In the genomic region with DNA sequence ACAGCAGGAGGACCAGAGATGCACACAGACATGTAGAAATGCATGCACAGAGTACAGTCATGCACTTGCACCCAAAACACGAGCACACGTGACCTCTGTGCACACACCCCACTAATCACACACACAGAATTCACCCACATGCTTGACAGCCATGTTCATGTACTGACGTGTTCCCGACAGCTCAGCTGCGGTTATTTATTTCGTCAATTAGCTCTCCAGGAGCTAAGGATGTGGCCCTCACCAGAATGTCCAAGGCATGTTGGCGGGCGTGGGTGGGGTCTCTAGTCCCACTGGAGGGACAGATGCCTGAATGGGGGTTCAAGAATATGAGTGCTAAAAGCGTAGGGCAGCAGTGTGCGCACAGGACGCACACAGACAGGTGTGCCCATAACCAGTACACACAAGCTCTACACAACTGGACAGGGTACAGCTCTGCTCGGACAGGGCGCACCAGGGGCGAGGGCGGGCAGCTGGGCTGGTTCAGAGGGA, we compare ENCODE assay signal across 8 cellular contexts. TPM values are rescaled to one million over a fixed set of nuclear protein-coding genes. Genes with fewer than 3 reads are reported as not detected.
DNase-seq lines count a peak whose midpoint lies in the region; ATAC-seq and TF ChIP-seq lines count a peak whose summit lies in the region.

No MANE protein-coding gene starts in this region.

- no peak overlapping the region for H3K9ac ChIP-seq in parathyroid adenoma

- H3K27ac ChIP-seq in esophagus (ENCODE audit: low read depth in 2 of 2, low read length in 1 of 2) (peak overlapping the region; percentile 92), parathyroid adenoma (peak overlapping the region; percentile 90)

- peaks cover 53% of the 10 kb centered on the region for H3K4me1 Mint-ChIP-seq in T-helper 2 cell treated with Interferon-gamma antibody and Interleukin-4, amounts not matched to agents 5 μg/mL and 100 μg/mL, for 36 hours (ENCODE audit: low read depth)

- H3K27ac Mint-ChIP-seq in T-helper 2 cell treated with Interferon-gamma antibody and Interleukin-4, amounts not matched to agents 5 μg/mL and 100 μg/mL, for 36 hours, result peak overlapping the region; percentile 97

- DNase-seq in GM12865 (ENCODE audit: low read depth), result peak; percentile 77
- DNase-seq in T-helper 2 cell treated with Interferon-gamma antibody and Interleukin-4, amounts not matched to agents 5 μg/mL and 100 μg/mL, for 36 hours (ENCODE audit: low spot score), result no peak
- DNase-seq in HT-29 (ENCODE audit: low spot score), result no peak
- no peak for DNase-seq in omental fat pad (ENCODE audit: low spot score)
- DNase-seq in posterior vena cava (ENCODE audit: low spot score), result no peak

- 48 to 51% methylated on average over 15 of the region's 15 CpGs for WGBS in esophagus, 2 donors

- peak overlapping the region; percentile 57 for H3K4me2 ChIP-seq in parathyroid adenoma (ENCODE audit: low read length)

- no peaks in the 10 kb centered on the region for H3K9me3 Mint-ChIP-seq in T-helper 2 cell treated with Interferon-gamma antibody and Interleukin-4, amounts not matched to agents 5 μg/mL and 100 μg/mL, for 36 hours

- peak overlapping the region; percentile 88 for H3K4me3 Mint-ChIP-seq in T-helper 2 cell treated with Interferon-gamma antibody and Interleukin-4, amounts not matched to agents 5 μg/mL and 100 μg/mL, for 36 hours

- H3K9me3 ChIP-seq in esophagus (ENCODE audit: control insufficient read depth in 2 of 2, insufficient read depth in 1 of 2, low read depth in 1 of 2, low read length in 1 of 2), result no peaks in the 10 kb centered on the region
- H3K9me3 ChIP-seq in parathyroid adenoma (ENCODE audit: control insufficient read depth, low read length), result no peaks in the 10 kb centered on the region

- peaks cover 2 to 16% of the 10 kb centered on the region in 2 donors for H3K4me1 ChIP-seq in esophagus (ENCODE audit: control insufficient read depth in 2 of 2, insufficient read depth in 2 of 2, low read length in 1 of 2)
- peaks cover 11% of the 10 kb centered on the region for H3K4me1 ChIP-seq in parathyroid adenoma

- intact Hi-C loops in posterior vena cava (cut with DNase I), result no loop called here

- H3K4me3 ChIP-seq in GM12865 (ENCODE audit: low read depth, low read length), result peak overlapping the region; percentile 93
- peak overlapping the region; percentile 86 to 91 for H3K4me3 ChIP-seq in esophagus (ENCODE audit: low read depth in 1 of 2, low read length in 2 of 2)
- peak overlapping the region; percentile 73 for H3K4me3 ChIP-seq in parathyroid adenoma (ENCODE audit: low read depth, low read length)

- H3K36me3 ChIP-seq in esophagus (ENCODE audit: control insufficient read depth in 2 of 2, insufficient read depth in 2 of 2, low read length in 1 of 2) (peaks cover 9 to 12% of the 10 kb centered on the region in 2 donors), parathyroid adenoma (ENCODE audit: control insufficient read depth, insufficient read depth, low read length) (no peaks in the 10 kb centered on the region)

- H3K36me3 Mint-ChIP-seq in T-helper 2 cell treated with Interferon-gamma antibody and Interleukin-4, amounts not matched to agents 5 μg/mL and 100 μg/mL, for 36 hours (ENCODE audit: low read depth), result peaks cover 33% of the 10 kb centered on the region

- H3K27me3 Mint-ChIP-seq in T-helper 2 cell treated with Interferon-gamma antibody and Interleukin-4, amounts not matched to agents 5 μg/mL and 100 μg/mL, for 36 hours (ENCODE audit: low read depth), result no peaks in the 10 kb centered on the region

- peak; percentile 5 for ATAC-seq in HG02678 (IDR thresholded peaks at IDR 0.05; ENCODE audit: unreplicated experiment)
- no peak for ATAC-seq in omental fat pad (ENCODE audit: low FRiP score)

- peak overlapping the region; percentile 99 for H2AFZ ChIP-seq in parathyroid adenoma

- H3K27me3 ChIP-seq in esophagus (ENCODE audit: control insufficient read depth in 1 of 2, insufficient read depth in 2 of 2, low read length in 2 of 2) (no peaks in the 10 kb centered on the region), parathyroid adenoma (ENCODE audit: control insufficient read depth, insufficient read depth, low read length) (no peaks in the 10 kb centered on the region)

- no peak for TF ChIP-seq CTCF in GM12865 (IDR thresholded peaks at IDR 0.05; ENCODE audit: insufficient read depth, low read depth, low read length, missing control alignments)
- no peak for TF ChIP-seq CTCF in parathyroid adenoma (IDR thresholded peaks at IDR 0.05)
- no peak for TF ChIP-seq CTCF in omental fat pad (IDR thresholded peaks at IDR 0.05)

- H3K79me2 ChIP-seq in parathyroid adenoma, result peaks cover 10% of the 10 kb centered on the region

RNA-seq across cellular contexts. Expression of a gene that starts 0.6 kb away (rescaled TPM):
- 10 to 100 TPM; 24.6 to 39.0 TPM for polyA plus RNA-seq in esophagus
- 102 and 110 TPM in 2 replicates for total RNA-seq in HT-29 (2014; rRNA removed; shearing (Covaris generic))
- 10 to 100 TPM; 34.7 to 43.8 (median 40.2) TPM for total RNA-seq in omental fat pad
- 10 to 100 TPM; 44.3 to 44.8 TPM for total RNA-seq in posterior vena cava

RNA-seq across cellular contexts. Expression of a gene that starts 0.9 kb away (rescaled TPM):
- polyA plus RNA-seq in esophagus, result 10 to 100 TPM in 1 of 2 donors, 1 to 10 TPM in 1; 9.4 to 13.1 TPM
- total RNA-seq in HT-29 (2014; rRNA removed; shearing (Covaris generic)), result 47.2 and 51.9 TPM in 2 replicates
- total RNA-seq in omental fat pad (1 to 10 TPM in 1 of 4 donors, under 1 TPM in 2, not detected in 1; 0.48 to 1.2 (median 0.84) TPM), posterior vena cava (1 to 10 TPM; 1.1 to 1.5 TPM)

RNA-seq across cellular contexts. Expression of a gene that starts 10.6 kb away (rescaled TPM):
- 10 to 100 TPM; 10.1 to 18.3 TPM for polyA plus RNA-seq in esophagus
- total RNA-seq in HT-29 (2014; rRNA removed; shearing (Covaris generic)), result 0.34 and 0.38 TPM in 2 replicates
- total RNA-seq in omental fat pad (1 to 10 TPM; 6.4 to 9.8 (median 7.2) TPM), posterior vena cava (10 to 100 TPM in 1 of 2 donors, 1 to 10 TPM in 1; 9.4 to 11.2 TPM)

RNA-seq across cellular contexts. Expression of a gene that starts 24.1 kb away (rescaled TPM):
- polyA plus RNA-seq in esophagus, result 10 to 100 TPM; 40.6 to 47.3 TPM
- 63.2 and 68.4 TPM in 2 replicates for total RNA-seq in HT-29 (2014; rRNA removed; shearing (Covaris generic))
- 10 to 100 TPM; 25.7 to 48.9 (median 30.3) TPM for total RNA-seq in omental fat pad
- total RNA-seq in posterior vena cava, result 10 to 100 TPM; 20.8 to 22.0 TPM

RNA-seq across cellular contexts. Expression of a gene that starts 55.6 kb away (rescaled TPM):
- polyA plus RNA-seq in esophagus, result under 1 TPM; 0.38 to 0.67 TPM
- 0.69 and 1.5 TPM in 2 replicates for total RNA-seq in HT-29 (2014; rRNA removed; shearing (Covaris generic))
- total RNA-seq in omental fat pad, result 1 to 10 TPM in 1 of 4 donors, under 1 TPM in 3; 0.37 to 6.5 (median 0.68) TPM
- total RNA-seq in posterior vena cava, result under 1 TPM; 0.76 to 0.83 TPM

Comparison
In these comparisons a context has a peak if more than half of its experiments do, and no peak if none do; other contexts are left out.
1. RNA of a gene that starts 0.9 kb away (total RNA-seq): 47.2 to 51.9 TPM in HT-29; 1.1 to 1.5 TPM in posterior vena cava and 0.48 to 1.2 TPM in omental fat pad; every median in the first group is over 10 times any median in the second.
2. Peak in every context shown above with its lines, with median percentiles within 50 percentile points of each other: H3K4me3 ChIP-seq.